Comparison of ENCODE assay signal across 8 cellular contexts in the genomic region with DNA sequence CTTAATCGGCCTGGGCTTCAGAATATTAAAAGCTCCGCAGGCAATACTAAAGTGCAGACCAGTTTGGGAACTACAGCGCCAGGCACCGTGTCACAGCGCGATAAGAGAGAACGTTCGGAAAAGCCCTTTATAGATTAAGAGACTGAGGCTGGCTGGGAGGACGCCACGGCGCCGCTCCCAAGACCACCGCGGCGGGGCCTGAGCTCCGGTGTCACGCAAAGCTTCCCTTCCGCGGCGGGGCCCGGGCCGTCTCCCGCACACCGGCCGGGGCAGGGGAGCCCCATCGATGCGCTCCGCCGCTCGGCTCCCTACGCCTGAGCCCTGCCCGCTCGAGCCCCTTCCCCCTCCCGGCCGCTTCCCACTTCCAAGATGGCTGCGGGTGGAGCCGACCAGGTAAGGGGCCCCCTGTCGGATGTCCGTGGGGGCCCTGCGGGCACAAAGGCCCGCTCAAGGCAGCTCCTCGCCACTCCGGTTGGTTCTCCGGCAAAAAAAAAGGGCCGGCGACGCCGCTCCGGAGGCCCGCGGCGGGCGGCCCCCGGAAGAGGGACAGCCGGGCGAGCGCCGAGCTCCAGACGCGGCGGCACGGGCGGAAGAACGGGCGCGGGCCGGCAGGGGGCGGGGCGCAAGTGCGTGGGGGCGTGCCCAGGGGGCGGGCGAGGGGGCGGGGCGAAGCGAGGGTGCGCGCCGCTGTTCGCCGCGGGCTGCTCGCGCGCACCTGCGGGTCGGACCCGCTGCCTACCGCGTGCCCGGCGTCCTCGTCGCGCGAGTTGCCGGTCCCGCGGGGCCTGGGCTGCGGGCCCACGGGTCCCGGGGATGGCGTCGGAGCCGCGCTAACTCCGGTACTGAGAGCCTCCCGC. TPM values are rescaled to one million over a fixed set of nuclear protein-coding genes. Genes with fewer than 3 reads are reported as not detected.
A peak's percentile ranks its signal among the peaks of the same experiment; 100 is the strongest.
DNase-seq lines count a peak whose midpoint lies in the region; ATAC-seq and TF ChIP-seq lines count a peak whose summit lies in the region.

A gene with protein sequence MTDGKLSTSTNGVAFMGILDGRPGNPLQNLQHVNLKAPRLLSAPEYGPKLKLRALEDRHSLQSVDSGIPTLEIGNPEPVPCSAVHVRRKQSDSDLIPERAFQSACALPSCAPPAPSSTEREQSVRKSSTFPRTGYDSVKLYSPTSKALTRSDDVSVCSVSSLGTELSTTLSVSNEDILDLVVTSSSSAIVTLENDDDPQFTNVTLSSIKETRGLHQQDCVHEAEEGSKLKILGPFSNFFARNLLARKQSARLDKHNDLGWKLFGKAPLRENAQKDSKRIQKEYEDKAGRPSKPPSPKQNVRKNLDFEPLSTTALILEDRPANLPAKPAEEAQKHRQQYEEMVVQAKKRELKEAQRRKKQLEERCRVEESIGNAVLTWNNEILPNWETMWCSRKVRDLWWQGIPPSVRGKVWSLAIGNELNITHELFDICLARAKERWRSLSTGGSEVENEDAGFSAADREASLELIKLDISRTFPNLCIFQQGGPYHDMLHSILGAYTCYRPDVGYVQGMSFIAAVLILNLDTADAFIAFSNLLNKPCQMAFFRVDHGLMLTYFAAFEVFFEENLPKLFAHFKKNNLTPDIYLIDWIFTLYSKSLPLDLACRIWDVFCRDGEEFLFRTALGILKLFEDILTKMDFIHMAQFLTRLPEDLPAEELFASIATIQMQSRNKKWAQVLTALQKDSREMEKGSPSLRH (plus strand): TSS at position 714 of the 857 bp plus-strand sequence. CDS start 13,564 bp downstream, outside the sequence.

- peak; percentile 96 for ATAC-seq in gastroesophageal sphincter

- in situ Hi-C loops in G401 (cut with HindIII; ENCODE audit: low sequenced_read_pairs) (loop anchor here (10.0 kb wide), 1 partner anchor 55 kb away; no protein-coding TSS in a partner anchor), GM23248 (cut with MboI) (no loop called here), SK-MEL-5 (cut with HindIII; ENCODE audit: low pct_unique_long_range_greater_than_20kb, low sequenced_read_pairs) (no loop called here)

- H3K9me3 ChIP-seq in GM23248 (ENCODE audit: low read depth) (no peaks in the 10 kb centered on the region), gastroesophageal sphincter (no peaks in the 10 kb centered on the region), suprapubic skin (no peaks in the 10 kb centered on the region)

- H3K36me3 ChIP-seq in GM23248 (ENCODE audit: low read depth) (no peaks in the 10 kb centered on the region), gastroesophageal sphincter (no peaks in the 10 kb centered on the region), suprapubic skin (no peaks in the 10 kb centered on the region)

- H4K20me1 ChIP-seq in GM23248 (ENCODE audit: insufficient read depth) = no peaks in the 10 kb centered on the region

- H3K4me2 ChIP-seq in GM23248 (ENCODE audit: unreplicated experiment) = peak within 1 kb of the TSS; percentile 92

- no peaks in the 10 kb centered on the region for H3K27me3 ChIP-seq in GM23248 (replicated peaks; ENCODE audit: insufficient read depth)
- peaks cover 12% of the 10 kb centered on the region for H3K27me3 ChIP-seq in gastroesophageal sphincter
- no peaks in the 10 kb centered on the region for H3K27me3 ChIP-seq in suprapubic skin

- H3K4me1 ChIP-seq in GM23248 (ENCODE audit: insufficient read depth) (0 out of 2 replicates have a peak, but pooled peaks cover 9% of the 10 kb centered on the region), gastroesophageal sphincter (peaks cover 0 to 58% (median 22%) of the 10 kb centered on the region in 3 donors), suprapubic skin (peaks cover 44% of the 10 kb centered on the region)

- 1 to 3% methylated on average over 61 to 85 of the region's 108 CpGs for WGBS in GM23248 (ENCODE audit: low coverage in 1 of 2, low lambda C conversion rate in 2 of 2, missing lambda C conversion rate in 2 of 2), 2 experiments
- WGBS in gastroesophageal sphincter (ENCODE audit: low coverage in 1 of 2), 2 donors = no CpG with 5 or more reads among the region's 108 CpGs
- 0% methylated on average over 2 of the region's 108 CpGs for WGBS in suprapubic skin

- H3K9ac ChIP-seq in GM23248 = peak within 1 kb of the TSS; percentile 88

- H2AFZ ChIP-seq in GM23248 = peak within 1 kb of the TSS; percentile 83

- peak; percentile 49 to 63 for TF ChIP-seq POLR2A in gastroesophageal sphincter (IDR thresholded peaks at IDR 0.05)
- TF ChIP-seq POLR2A in suprapubic skin (IDR thresholded peaks at IDR 0.05) = peak in 1 of 2 donors; percentile 32

- no peaks in the 10 kb centered on the region for H3F3A ChIP-seq in GM23248 (ENCODE audit: insufficient read depth)

- TF ChIP-seq EP300 in gastroesophageal sphincter (IDR thresholded peaks at IDR 0.05) = no peak
- TF ChIP-seq EP300 in suprapubic skin (IDR thresholded peaks at IDR 0.05) = no peak

- no peaks in the 10 kb centered on the region for H3K9me2 ChIP-seq in GM23248 (ENCODE audit: insufficient read depth)

- peaks cover 28% of the 10 kb centered on the region; the same call in 1 of the 2 replicates for H3K79me2 ChIP-seq in GM23248 (ENCODE audit: insufficient read depth)

- peak within 1 kb of the TSS; percentile 86 for H3K27ac ChIP-seq in GM23248
- H3K27ac ChIP-seq in gastroesophageal sphincter = peak within 1 kb of the TSS; percentile 85 to 100 (median 98)
- H3K27ac ChIP-seq in suprapubic skin = peak within 1 kb of the TSS; percentile 97

- H3K4me3 ChIP-seq in GM23248 (peak within 1 kb of the TSS; percentile 83), gastroesophageal sphincter (peak within 1 kb of the TSS; percentile 64 to 90), suprapubic skin (peak within 1 kb of the TSS; percentile 70)

- peak; percentile 89 for DNase-seq in G401 (ENCODE audit: low spot score)
- peak; percentile 92 for DNase-seq in GM23248
- peak; percentile 68 to 75 for DNase-seq in Kasumi-1 (lab: John Stamatoyannopoulos, UW)
- peak; percentile 82 for DNase-seq in SK-MEL-5 (ENCODE audit: low read depth, low spot score)
- peak; percentile 87 for DNase-seq in activated naive CD4-positive, alpha-beta T cell treated with Interleukin-2 at 50 U/mL for 16 hours
- peak; percentile 88 for DNase-seq in occipital lobe (lab: John Stamatoyannopoulos, UW)
- DNase-seq in suprapubic skin (ENCODE audit: low spot score in 2 of 2) = peak; percentile 95

- TF ChIP-seq CTCF in gastroesophageal sphincter (IDR thresholded peaks at IDR 0.05) = peak in 3 of 4 experiments; percentile 36 to 43 (median 37)
- peak in 1 of 2 donors; percentile 23 for TF ChIP-seq CTCF in suprapubic skin (IDR thresholded peaks at IDR 0.05)

RNA-seq across cellular contexts. Expression of the gene that starts here (rescaled TPM):
- total RNA-seq in G401 (2014; rRNA removed; shearing (Covaris generic)) = 53.5 and 58.4 TPM in 2 replicates
- total RNA-seq in GM23248 (2014; rRNA removed; shearing (Covaris generic)) = 39.1 and 48.7 TPM in 2 replicates
- 20.0 and 20.4 TPM in 2 replicates for polyA plus RNA-seq in GM23248 (2016; fragmentation: Nextera tagmentation; extraction: Ambion mirVana)
- total RNA-seq in SK-MEL-5 (2014; rRNA removed; shearing (Covaris generic)) = 142 and 153 TPM in 2 replicates
- 104 and 137 TPM in 2 replicates for polyA plus RNA-seq in SK-MEL-5 (2015; cell fraction: cytosol; rRNA removed)
- polyA plus RNA-seq in SK-MEL-5 (2015; cell fraction: nucleus; rRNA removed) = 56.1 and 58.3 TPM in 2 replicates
- total RNA-seq in gastroesophageal sphincter (10 to 100 TPM; 42.5 to 54.2 (median 45.0) TPM), occipital lobe (213 TPM), suprapubic skin (100 to 1,000 TPM in 2 of 4 donors, 10 to 100 TPM in 2; 55.0 to 111 (median 97.9) TPM)

Comparison
In these comparisons a context has a peak if more than half of its experiments do, and no peak if none do; other contexts are left out.
1. Peak in every context shown above with its lines: DNase-seq, ATAC-seq, H3K4me3 ChIP-seq and H3K27ac ChIP-seq.